In genomic region chr16:30371248-30371816, GRCh38 we compare ENCODE assay signal across 8 cellular contexts. TPM values are rescaled to one million over a fixed set of nuclear protein-coding genes. Genes with fewer than 3 reads are reported as not detected.
DNase-seq lines count a peak whose midpoint lies in the region; ATAC-seq and TF ChIP-seq lines count a peak whose summit lies in the region.

No MANE protein-coding gene starts in this region.

- intact Hi-C loops in mammary epithelial cell (cut with micrococcal nuclease): no loop called here
- intact Hi-C loops in mucosa of descending colon (cut with DNase I, micrococcal nuclease): no loop called here

- H3K36me3 Mint-ChIP-seq in HFFc6 (ENCODE audit: low read depth): peaks cover 16% of the 10 kb centered on the region

- peaks cover 9% of the 10 kb centered on the region; the same call in 1 of the 2 replicates for H3K27me3 Mint-ChIP-seq in HFFc6 (ENCODE audit: insufficient read depth)

- dilution Hi-C loops in mammary epithelial cell (cut with HindIII; ENCODE audit: low sequenced_read_pairs): loop anchor here (25.0 kb wide), 1 partner anchor 409 kb away; the partner anchor contains the start of genes TAOK2 and TMEM219

- CTCF ChIA-PET in mammary epithelial cell (lab: Charles Lee; ENCODE audit: low non-redundant PET): no interaction called here

- H2AFZ ChIP-seq in mammary epithelial cell (ENCODE audit: low read depth, low read length): peak overlapping the region; percentile 76

- no peaks in the 10 kb centered on the region for H3K9me3 ChIP-seq in mammary epithelial cell (replicated peaks; ENCODE audit: insufficient read depth, low read length)
- H3K9me3 ChIP-seq in mucosa of descending colon: no peaks in the 10 kb centered on the region

- no peaks in the 10 kb centered on the region for H4K20me1 ChIP-seq in mammary epithelial cell (ENCODE audit: insufficient read depth, low read length)

- H3K9me3 Mint-ChIP-seq in HFFc6: no peaks in the 10 kb centered on the region

- H3K79me2 ChIP-seq in mammary epithelial cell (ENCODE audit: insufficient read depth, low read length): peaks cover 39% of the 10 kb centered on the region

- H3K4me1 ChIP-seq in mammary epithelial cell (ENCODE audit: insufficient read depth, low read length): peaks cover 13% of the 10 kb centered on the region
- peaks cover 16% of the 10 kb centered on the region for H3K4me1 ChIP-seq in mucosa of descending colon (ENCODE audit: low read depth)

- peak overlapping the region; percentile 7 to 50 (median 46) for H3K4me3 ChIP-seq in mammary epithelial cell (replicated peaks in 1 of 3; ENCODE audit: insufficient read depth in 1 of 3, low read depth in 2 of 3, low read length in 3 of 3)
- H3K4me3 ChIP-seq in mucosa of descending colon: peak overlapping the region; percentile 75

- H3K36me3 ChIP-seq in mammary epithelial cell (ENCODE audit: insufficient read depth, low read length) (peaks cover 3% of the 10 kb centered on the region), mucosa of descending colon (ENCODE audit: low read depth) (peaks cover 4% of the 10 kb centered on the region)

- in situ Hi-C loops in mammary epithelial cell (cut with MboI; ENCODE audit: low sequenced_read_pairs in 2 of 2): loop anchor here in 1 of 2 donors (10.0 kb wide), 1 partner anchor 63 kb away; the partner anchor contains the start of gene DCTPP1

- H3K9ac ChIP-seq in mammary epithelial cell (ENCODE audit: insufficient read depth, low read length): no peak overlapping the region

- DNase-seq in HFFc6 (no peak), mammary epithelial cell (no peak), mucosa of descending colon (no peak), COLO668 (lab: John Stamatoyannopoulos, UW; ENCODE audit: unreplicated experiment) (no peak), SIG-M5 treated with dmso at 0.1 percent for 504 hours (lab: John Stamatoyannopoulos, UW; ENCODE audit: unreplicated experiment) (no peak)
- no peak for DNase-seq in stimulated activated CD4-positive, alpha-beta T cell treated with anti-CD3 and anti-CD28 coated beads, Interleukin-12 subunit alpha, Interleukin-12 subunit beta, amount 100 ng/mL, for 4 hours

- no peaks in the 10 kb centered on the region for H3K27me3 ChIP-seq in mammary epithelial cell (ENCODE audit: insufficient read depth, low read length)

- peak overlapping the region; percentile 72 for H3K27ac Mint-ChIP-seq in HFFc6

- H3K27ac ChIP-seq in 22Rv1: peak overlapping the region; percentile 89
- H3K27ac ChIP-seq in mammary epithelial cell (ENCODE audit: insufficient read depth, low read depth, low read length): no peak overlapping the region

- BruUV-seq in mammary epithelial cell (replicated peaks; lab: Mats Ljungman, UMichigan): no TSS peak

- H3K4me1 Mint-ChIP-seq in HFFc6 (ENCODE audit: low read depth): peaks cover 32% of the 10 kb centered on the region

- H3K4me3 Mint-ChIP-seq in HFFc6: peak overlapping the region; percentile 77

- peak overlapping the region; percentile 75 for H3K4me2 ChIP-seq in mammary epithelial cell (ENCODE audit: insufficient read depth, low read depth, low read length)

- TF ChIP-seq CTCF in 22Rv1 (IDR thresholded peaks at IDR 0.05) (no peak), HFFc6 (IDR thresholded peaks at IDR 0.05) (0 out of 2 replicates have a peak, but pooled peaks have one; percentile 20), mammary epithelial cell (conservative IDR thresholded peaks at IDR 0.05 in 1 of 2, IDR thresholded peaks at IDR 0.05 in 1 of 2; ENCODE audit: extremely low read depth in 1 of 2, insufficient read depth in 1 of 2, low read depth in 1 of 2, low read length in 2 of 2) (no peak), mucosa of descending colon (IDR thresholded peaks at IDR 0.05) (no peak)

- no peak for ATAC-seq in mucosa of descending colon
- ATAC-seq in HG02610 (IDR thresholded peaks at IDR 0.05; ENCODE audit: unreplicated experiment): no peak

- WGBS in mammary epithelial cell (ENCODE audit: low coverage, missing lambda C conversion rate): 33% methylated on average over 9 of the region's 11 CpGs

RNA-seq across cellular contexts. Expression of gene TBC1D10B, which starts 1.0 kb away (rescaled TPM):
- 10 to 100 TPM; 44.6 to 51.6 (median 46.3) TPM for total RNA-seq in HFFc6 (2021; fragmentation: NEBNext Ultra II Directional; extraction: Animal tissue kit (Norgen Biotek cat#: 25700))
- 10 to 100 TPM; 27.3 to 45.5 TPM for total RNA-seq in mammary epithelial cell
- 26.3 TPM for polyA plus RNA-seq in mammary epithelial cell
- 49.4 TPM for polyA minus RNA-seq in mammary epithelial cell
- 10 to 100 TPM; 46.4 to 48.8 (median 47.5) TPM for total RNA-seq in mucosa of descending colon

RNA-seq across cellular contexts. Expression of gene MYL11, which starts 3.3 kb away (rescaled TPM):
- 1 to 10 TPM in 1 of 6 experiments, under 1 TPM in 2, not detected in 3; 0.77 to 1.2 (median 0.82) TPM for total RNA-seq in HFFc6 (2021; fragmentation: NEBNext Ultra II Directional; extraction: Animal tissue kit (Norgen Biotek cat#: 25700))
- not detected for total RNA-seq in mammary epithelial cell
- 0.29 TPM for polyA plus RNA-seq in mammary epithelial cell
- not detected for polyA minus RNA-seq in mammary epithelial cell
- 1 to 10 TPM in 2 of 3 donors, not detected in 1; 1.1 to 1.6 TPM for total RNA-seq in mucosa of descending colon

RNA-seq across cellular contexts. Expression of gene SEPTIN1, which starts 11.0 kb away (rescaled TPM):
- 1 to 10 TPM; 1.5 to 2.8 (median 1.8) TPM for total RNA-seq in HFFc6 (2021; fragmentation: NEBNext Ultra II Directional; extraction: Animal tissue kit (Norgen Biotek cat#: 25700))
- 1 to 10 TPM in 1 of 2 donors, not detected in 1; 2.0 TPM for total RNA-seq in mammary epithelial cell
- 0.03 TPM for polyA plus RNA-seq in mammary epithelial cell
- not detected for polyA minus RNA-seq in mammary epithelial cell
- total RNA-seq in mucosa of descending colon: 1 to 10 TPM; 5.6 to 6.1 (median 6.0) TPM

RNA-seq across cellular contexts. Expression of gene CD2BP2, which starts 16.2 kb away (rescaled TPM):
- 10 to 100 TPM; 76.2 to 91.0 (median 80.4) TPM for total RNA-seq in HFFc6 (2021; fragmentation: NEBNext Ultra II Directional; extraction: Animal tissue kit (Norgen Biotek cat#: 25700))
- total RNA-seq in mammary epithelial cell: 10 to 100 TPM; 38.3 to 55.2 TPM
- polyA plus RNA-seq in mammary epithelial cell: 30.8 TPM
- polyA minus RNA-seq in mammary epithelial cell: 18.2 TPM
- total RNA-seq in mucosa of descending colon: 10 to 100 TPM; 53.4 to 57.9 (median 53.5) TPM

RNA-seq across cellular contexts. Expression of gene ZNF48, which starts 23.9 kb away (rescaled TPM):
- total RNA-seq in HFFc6 (2021; fragmentation: NEBNext Ultra II Directional; extraction: Animal tissue kit (Norgen Biotek cat#: 25700)): 1 to 10 TPM; 5.3 to 7.9 (median 6.1) TPM
- total RNA-seq in mammary epithelial cell (10 to 100 TPM in 1 of 2 donors, 1 to 10 TPM in 1; 8.8 to 17.7 TPM), mucosa of descending colon (10 to 100 TPM in 1 of 3 donors, 1 to 10 TPM in 2; 6.5 to 13.7 (median 6.6) TPM)
- polyA plus RNA-seq in mammary epithelial cell: 4.7 TPM
- 17.0 TPM for polyA minus RNA-seq in mammary epithelial cell
